In the genomic region with DNA sequence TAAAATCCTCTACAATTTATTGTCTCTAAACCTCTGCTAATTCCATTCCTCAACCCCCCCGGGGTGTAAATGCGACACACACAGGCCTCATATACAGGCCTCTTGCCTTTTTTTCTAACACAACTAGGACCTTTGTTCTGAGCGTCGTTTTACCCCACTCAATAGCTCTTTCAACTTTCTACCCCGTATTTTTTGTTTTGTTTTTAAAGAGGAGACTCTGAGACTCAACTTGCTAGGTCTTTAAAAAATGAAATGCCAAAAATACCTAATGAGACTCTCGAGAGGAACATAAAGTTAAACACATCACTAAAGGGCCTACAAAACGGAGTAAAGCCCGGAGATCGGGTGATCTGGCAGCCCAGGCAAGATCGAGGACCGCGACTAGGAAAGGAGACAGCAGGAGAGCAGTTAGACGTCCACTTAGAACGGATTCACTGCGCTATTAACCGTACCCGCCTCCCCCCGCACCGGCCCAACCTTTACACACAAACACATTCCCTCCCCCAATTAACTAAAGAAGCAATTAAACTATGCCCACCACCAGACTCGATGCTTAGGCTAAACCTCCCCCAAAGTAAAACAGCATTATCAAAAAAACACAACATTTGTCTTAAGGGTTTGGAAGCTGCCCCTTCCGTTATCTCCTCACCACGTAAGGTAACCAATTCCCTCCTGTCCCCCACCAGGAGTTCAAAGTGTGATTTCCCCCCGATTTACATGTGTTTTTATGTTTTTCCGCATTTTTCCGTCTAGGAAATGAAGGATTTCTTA, we compare ENCODE assay signal across 8 cellular contexts. TPM values are rescaled to one million over a fixed set of nuclear protein-coding genes. Genes with fewer than 3 reads are reported as not detected.
DNase-seq lines count a peak whose midpoint lies in the region; ATAC-seq and TF ChIP-seq lines count a peak whose summit lies in the region.

No MANE protein-coding gene starts in this region.

- peaks cover 22% of the 10 kb centered on the region for H3K36me3 ChIP-seq in DOHH2 (ENCODE audit: control insufficient read depth, low read length)
- peaks cover 5% of the 10 kb centered on the region for H3K36me3 ChIP-seq in iPS-18a (ENCODE audit: control insufficient read depth, low read depth, low read length)
- peaks cover 0 to 25% (median 0%) of the 10 kb centered on the region in 6 donors for H3K36me3 ChIP-seq in spleen

- POLR2A ChIA-PET in activated naive CD8-positive, alpha-beta T cell treated with anti-CD3 and anti-CD28 coated beads, Interleukin-2, amount 10 ng/mL, durations not matched to agents 7 days and 5 days (lab: Charles Lee) = interaction anchor here (0.6 to 1.7 kb wide), 3 partner anchors 9 to 794 kb away, joined by 3 to 5 read pairs (median 4); no protein-coding TSS in a partner anchor

- peak overlapping the region; percentile 98 for H3K27ac Mint-ChIP-seq in activated naive CD8-positive, alpha-beta T cell treated with anti-CD3 and anti-CD28 coated beads, Interleukin-2, amount 10 ng/mL, durations not matched to agents 7 days and 5 days

- H3K36me3 Mint-ChIP-seq in activated naive CD8-positive, alpha-beta T cell treated with anti-CD3 and anti-CD28 coated beads, Interleukin-2, amount 10 ng/mL, durations not matched to agents 7 days and 5 days = peaks cover 15% of the 10 kb centered on the region

- WGBS in spleen, 5 donors = 4 to 9% (median 5%) methylated on average over 25 of the region's 25 CpGs

- no peak for TF ChIP-seq CTCF in DOHH2 (IDR thresholded peaks at IDR 0.05; ENCODE audit: low read depth, low read length, poor library complexity, severe bottlenecking)
- no peak for TF ChIP-seq CTCF in spleen (IDR thresholded peaks at IDR 0.05 in 8 of 11, conservative IDR thresholded peaks at IDR 0.05 in 3 of 11)
- no peak for TF ChIP-seq CTCF in GM13977 (IDR thresholded peaks at IDR 0.05; ENCODE audit: extremely low read depth, insufficient read depth, missing control alignments)

- H3K4me3 ChIP-seq in DOHH2 (ENCODE audit: low read length) (peak overlapping the region; percentile 97), iPS-18a (ENCODE audit: low read length) (peak overlapping the region; percentile 76), spleen (peak overlapping the region; percentile 96 to 100 (median 100))

- no peaks in the 10 kb centered on the region for H3K9me2 ChIP-seq in DOHH2 (replicated peaks; ENCODE audit: control insufficient read depth, low read length)

- peak overlapping the region; percentile 45 for H3K9ac ChIP-seq in iPS-18a (ENCODE audit: low read length)

- peak overlapping the region; percentile 85 for H3K27ac ChIP-seq in DOHH2 (ENCODE audit: low read depth, low read length)
- H3K27ac ChIP-seq in iPS-18a (ENCODE audit: low read length) = no peak overlapping the region
- peak overlapping the region; percentile 93 to 99 (median 98) for H3K27ac ChIP-seq in spleen

- H3K9me3 ChIP-seq in DOHH2 (ENCODE audit: control insufficient read depth, insufficient read depth, low read length) (no peaks in the 10 kb centered on the region), iPS-18a (ENCODE audit: control insufficient read depth, low read depth, low read length) (no peaks in the 10 kb centered on the region), spleen (no peaks in the 10 kb centered on the region)

- peak overlapping the region; percentile 96 for H3K4me2 ChIP-seq in DOHH2 (ENCODE audit: low read length)

- H3K4me1 ChIP-seq in DOHH2 (ENCODE audit: control insufficient read depth, low read length) (peaks cover 23% of the 10 kb centered on the region), iPS-18a (ENCODE audit: control insufficient read depth, low read depth, low read length) (no peaks in the 10 kb centered on the region), spleen (peaks cover 14 to 76% (median 61%) of the 10 kb centered on the region in 6 donors)

- in situ Hi-C loops in GM13977 (cut with MboI; ENCODE audit: low pct_unique_long_range_greater_than_20kb, low sequenced_read_pairs, unreplicated experiment) = no loop called here

- H3K9me3 Mint-ChIP-seq in activated naive CD8-positive, alpha-beta T cell treated with anti-CD3 and anti-CD28 coated beads, Interleukin-2, amount 10 ng/mL, durations not matched to agents 7 days and 5 days = no peaks in the 10 kb centered on the region

- H3K4me3 Mint-ChIP-seq in activated naive CD8-positive, alpha-beta T cell treated with anti-CD3 and anti-CD28 coated beads, Interleukin-2, amount 10 ng/mL, durations not matched to agents 7 days and 5 days = peak overlapping the region; percentile 99

- H3K79me2 ChIP-seq in DOHH2 (ENCODE audit: control insufficient read depth, low read length) = peaks cover 76% of the 10 kb centered on the region

- H3K4me1 Mint-ChIP-seq in activated naive CD8-positive, alpha-beta T cell treated with anti-CD3 and anti-CD28 coated beads, Interleukin-2, amount 10 ng/mL, durations not matched to agents 7 days and 5 days = peaks cover 26% of the 10 kb centered on the region

- H4K20me1 ChIP-seq in DOHH2 (ENCODE audit: control insufficient read depth, insufficient read depth, low read depth, low read length) = peaks cover 9% of the 10 kb centered on the region; the same call in 1 of the 2 replicates

- DNase-seq in NCI-H82 (lab: John Stamatoyannopoulos, UW) (peak; percentile 50), spleen (peak; percentile 78), kidney glomerular epithelial cell (lab: John Stamatoyannopoulos, UW) (no peak), GM13977 (ENCODE audit: low spot score) (no peak), NCI-H1930 (lab: John Stamatoyannopoulos, UW) (no peak)
- DNase-seq in activated naive CD8-positive, alpha-beta T cell treated with anti-CD3 and anti-CD28 coated beads, Interleukin-2, amount 10 ng/mL, durations not matched to agents 7 days and 5 days = peak; percentile 38

- TF ChIP-seq POLR2A in spleen (IDR thresholded peaks at IDR 0.05) = no peak

- peaks cover 15% of the 10 kb centered on the region for H3F3A ChIP-seq in DOHH2 (ENCODE audit: control insufficient read depth, insufficient read depth)

- no peak for ATAC-seq in activated naive CD8-positive, alpha-beta T cell treated with anti-CD3 and anti-CD28 coated beads, Interleukin-2, amount 10 ng/mL, durations not matched to agents 7 days and 5 days (ENCODE audit: low read depth)

- H3K27me3 Mint-ChIP-seq in activated naive CD8-positive, alpha-beta T cell treated with anti-CD3 and anti-CD28 coated beads, Interleukin-2, amount 10 ng/mL, durations not matched to agents 7 days and 5 days = no peaks in the 10 kb centered on the region

- intact Hi-C loops in spleen (cut with DNase I; ENCODE audit: low total_unique reads) = no loop called here

- H3K27me3 ChIP-seq in DOHH2 (ENCODE audit: control insufficient read depth, low read length) (no peaks in the 10 kb centered on the region), iPS-18a (ENCODE audit: control insufficient read depth, insufficient read depth, low read length) (no peaks in the 10 kb centered on the region), spleen (replicated peaks in 1 of 7) (no peaks in the 10 kb centered on the region)

RNA-seq across cellular contexts. Expression of gene TRIP12, which starts 1.6 kb away (rescaled TPM):
- 100 to 1,000 TPM; 215 to 220 TPM for total RNA-seq in activated naive CD8-positive, alpha-beta T cell treated with anti-CD3 and anti-CD28 coated beads, Interleukin-2, amount 10 ng/mL, durations not matched to agents 7 days and 5 days
- 100 to 1,000 TPM; 177 to 263 (median 224) TPM for total RNA-seq in spleen
- polyA plus RNA-seq in spleen = 10 to 100 TPM; 15.3 to 24.7 (median 18.1) TPM

RNA-seq across cellular contexts. Expression of gene FBXO36, which starts 2.1 kb away (rescaled TPM):
- total RNA-seq in activated naive CD8-positive, alpha-beta T cell treated with anti-CD3 and anti-CD28 coated beads, Interleukin-2, amount 10 ng/mL, durations not matched to agents 7 days and 5 days = 1 to 10 TPM; 1.1 to 1.8 TPM
- 1 to 10 TPM in 5 of 7 donors, under 1 TPM in 2; 0.54 to 2.6 (median 1.5) TPM for total RNA-seq in spleen
- under 1 TPM; 0.36 to 0.59 (median 0.38) TPM for polyA plus RNA-seq in spleen

Comparison
In these comparisons a context has a peak if more than half of its experiments do, and no peak if none do; other contexts are left out.
1. DNase-seq: peak in NCI-H82 (single experiment), activated naive CD8-positive, alpha-beta T cell treated with anti-CD3 and anti-CD28 coated beads, Interleukin-2, amount 10 ng/mL, durations not matched to agents 7 days and 5 days (single experiment) and spleen (single experiment); none in kidney glomerular epithelial cell (single experiment), GM13977 (single experiment) and NCI-H1930 (0 of 2).
2. Peak in every context shown above with its lines, with median percentiles within 50 percentile points of each other: H3K4me3 ChIP-seq.